In the genomic region with DNA sequence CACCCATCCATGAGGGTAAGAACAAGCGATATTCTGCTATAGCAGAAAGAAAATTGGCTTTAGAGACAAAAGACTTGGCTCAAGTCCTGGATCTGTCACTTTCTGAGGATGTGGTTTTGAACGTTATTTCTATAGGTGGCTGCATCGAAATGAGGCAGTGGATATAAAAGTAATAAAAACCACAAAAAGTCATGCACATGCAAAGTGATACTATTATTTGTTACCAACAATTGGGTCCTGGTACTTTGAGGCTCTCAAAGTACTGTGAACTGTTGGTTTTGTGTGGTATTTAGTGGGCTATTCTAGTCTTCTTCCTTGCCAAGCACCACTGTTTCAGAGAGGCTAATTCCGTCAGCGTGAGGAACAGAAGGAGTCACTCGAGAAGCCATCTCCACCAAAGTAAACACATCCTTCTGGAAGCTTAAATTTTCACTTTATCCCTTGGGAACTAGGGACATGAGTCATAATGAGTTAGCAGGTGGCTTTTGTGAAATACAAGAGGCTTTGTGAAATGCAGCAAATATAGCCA, we compare ENCODE assay signal across 2 cellular contexts.
A peak's percentile ranks its signal among the peaks of the same experiment; 100 is the strongest.
TF ChIP-seq lines count a peak whose summit lies in the region.

No MANE protein-coding gene starts in this region.

TF ChIP-seq in A549, 52 proteins besides CTCF, POLR2A, EP300 and RAD21 (continued from another document):
- TF ChIP-seq, protein P1, sequence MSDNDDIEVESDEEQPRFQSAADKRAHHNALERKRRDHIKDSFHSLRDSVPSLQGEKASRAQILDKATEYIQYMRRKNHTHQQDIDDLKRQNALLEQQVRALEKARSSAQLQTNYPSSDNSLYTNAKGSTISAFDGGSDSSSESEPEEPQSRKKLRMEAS (IDR thresholded peaks at IDR 0.05), result peak; percentile 44; the same call in 1 of the 2 replicates
- TF ChIP-seq HDAC2 (IDR thresholded peaks at IDR 0.05), result no peak
- TF ChIP-seq, protein P2, sequence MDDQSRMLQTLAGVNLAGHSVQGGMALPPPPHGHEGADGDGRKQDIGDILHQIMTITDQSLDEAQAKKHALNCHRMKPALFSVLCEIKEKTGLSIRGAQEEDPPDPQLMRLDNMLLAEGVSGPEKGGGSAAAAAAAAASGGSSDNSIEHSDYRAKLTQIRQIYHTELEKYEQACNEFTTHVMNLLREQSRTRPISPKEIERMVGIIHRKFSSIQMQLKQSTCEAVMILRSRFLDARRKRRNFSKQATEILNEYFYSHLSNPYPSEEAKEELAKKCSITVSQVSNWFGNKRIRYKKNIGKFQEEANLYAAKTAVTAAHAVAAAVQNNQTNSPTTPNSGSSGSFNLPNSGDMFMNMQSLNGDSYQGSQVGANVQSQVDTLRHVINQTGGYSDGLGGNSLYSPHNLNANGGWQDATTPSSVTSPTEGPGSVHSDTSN (IDR thresholded peaks at IDR 0.05), result no peak
- TF ChIP-seq, protein P3, sequence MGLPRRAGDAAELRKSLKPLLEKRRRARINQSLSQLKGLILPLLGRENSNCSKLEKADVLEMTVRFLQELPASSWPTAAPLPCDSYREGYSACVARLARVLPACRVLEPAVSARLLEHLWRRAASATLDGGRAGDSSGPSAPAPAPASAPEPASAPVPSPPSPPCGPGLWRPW (IDR thresholded peaks at IDR 0.05), result no peak
- TF ChIP-seq ZSCAN20 (CRISPR knock-in tag; IDR thresholded peaks at IDR 0.05), result no peak

TF ChIP-seq in PFSK-1, 5 proteins besides CTCF, POLR2A, EP300 and RAD21 (continued from another document):
- TF ChIP-seq, protein P4, sequence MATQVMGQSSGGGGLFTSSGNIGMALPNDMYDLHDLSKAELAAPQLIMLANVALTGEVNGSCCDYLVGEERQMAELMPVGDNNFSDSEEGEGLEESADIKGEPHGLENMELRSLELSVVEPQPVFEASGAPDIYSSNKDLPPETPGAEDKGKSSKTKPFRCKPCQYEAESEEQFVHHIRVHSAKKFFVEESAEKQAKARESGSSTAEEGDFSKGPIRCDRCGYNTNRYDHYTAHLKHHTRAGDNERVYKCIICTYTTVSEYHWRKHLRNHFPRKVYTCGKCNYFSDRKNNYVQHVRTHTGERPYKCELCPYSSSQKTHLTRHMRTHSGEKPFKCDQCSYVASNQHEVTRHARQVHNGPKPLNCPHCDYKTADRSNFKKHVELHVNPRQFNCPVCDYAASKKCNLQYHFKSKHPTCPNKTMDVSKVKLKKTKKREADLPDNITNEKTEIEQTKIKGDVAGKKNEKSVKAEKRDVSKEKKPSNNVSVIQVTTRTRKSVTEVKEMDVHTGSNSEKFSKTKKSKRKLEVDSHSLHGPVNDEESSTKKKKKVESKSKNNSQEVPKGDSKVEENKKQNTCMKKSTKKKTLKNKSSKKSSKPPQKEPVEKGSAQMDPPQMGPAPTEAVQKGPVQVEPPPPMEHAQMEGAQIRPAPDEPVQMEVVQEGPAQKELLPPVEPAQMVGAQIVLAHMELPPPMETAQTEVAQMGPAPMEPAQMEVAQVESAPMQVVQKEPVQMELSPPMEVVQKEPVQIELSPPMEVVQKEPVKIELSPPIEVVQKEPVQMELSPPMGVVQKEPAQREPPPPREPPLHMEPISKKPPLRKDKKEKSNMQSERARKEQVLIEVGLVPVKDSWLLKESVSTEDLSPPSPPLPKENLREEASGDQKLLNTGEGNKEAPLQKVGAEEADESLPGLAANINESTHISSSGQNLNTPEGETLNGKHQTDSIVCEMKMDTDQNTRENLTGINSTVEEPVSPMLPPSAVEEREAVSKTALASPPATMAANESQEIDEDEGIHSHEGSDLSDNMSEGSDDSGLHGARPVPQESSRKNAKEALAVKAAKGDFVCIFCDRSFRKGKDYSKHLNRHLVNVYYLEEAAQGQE (IDR thresholded peaks at IDR 0.05; ENCODE audit: insufficient read depth in 1 of 2, low read depth in 2 of 2, low read length in 2 of 2), result peak in 1 of 2 experiments; percentile 41; a peak in 1 of 4 replicates
- peak; percentile 28; the same call in 1 of the 2 replicates for TF ChIP-seq SIN3A (IDR thresholded peaks at IDR 0.05; ENCODE audit: borderline replicate concordance, insufficient read depth, low read length)
- no peak for TF ChIP-seq TAF1 (IDR thresholded peaks at IDR 0.05; ENCODE audit: borderline replicate concordance, insufficient read depth, low read length)
TF ChIP-seq in PFSK-1: peak in this region for 3.
